ENCODE assay signal across 1 cellular context in genomic region chr14:99675951-99676350, GRCh38.
TF ChIP-seq lines count a peak whose summit lies in the region.

No MANE protein-coding gene starts in this region.

TF ChIP-seq in H1, 55 proteins besides CTCF, POLR2A, EP300 and RAD21:
- TF ChIP-seq BRCA1 (IDR thresholded peaks at IDR 0.05; ENCODE audit: low read depth, low read length) = no peak
